In the genomic region with DNA sequence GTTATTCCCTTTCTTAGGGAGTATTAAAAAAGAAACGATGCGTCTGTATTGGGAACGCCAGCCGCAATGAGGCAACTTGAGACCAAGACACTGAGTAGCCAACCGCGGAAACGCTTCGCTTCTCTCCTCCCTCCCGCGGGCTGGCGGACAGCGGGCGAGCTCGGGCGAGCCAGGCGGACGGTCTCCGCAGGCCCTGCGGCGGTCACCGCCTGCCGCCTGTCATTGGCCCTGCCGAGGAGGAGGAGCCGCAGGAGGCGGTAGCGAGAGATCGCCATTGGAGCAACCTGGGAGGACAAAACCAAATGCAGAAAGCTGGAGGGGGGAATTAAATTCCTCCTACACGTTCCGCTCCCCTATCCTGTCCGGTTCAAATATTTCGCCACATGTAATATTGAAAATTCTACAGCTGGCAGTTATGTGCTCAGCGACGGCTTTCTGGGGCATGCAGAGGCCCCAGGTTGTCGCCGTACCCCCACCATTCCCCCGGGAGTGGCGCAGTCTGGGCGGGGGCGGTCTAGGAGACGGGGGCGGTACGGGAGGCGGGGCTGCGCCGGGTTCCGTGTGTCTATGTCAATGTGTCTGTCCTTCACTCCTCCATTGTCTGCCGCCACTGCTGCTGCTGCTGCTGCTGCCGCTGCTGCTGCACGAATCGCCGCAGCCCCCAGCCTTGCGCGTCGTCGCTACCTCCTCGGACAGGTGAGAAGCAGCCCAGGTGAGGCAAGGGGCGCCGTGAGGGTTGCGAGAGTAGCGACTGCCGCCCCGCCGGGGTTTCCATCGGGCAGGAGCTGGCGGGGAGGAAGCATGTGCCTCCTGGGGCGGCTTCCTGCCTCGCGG, we compare ENCODE assay signal across 1 cellular context.
TF ChIP-seq lines count a peak whose summit lies in the region.

A gene (minus strand): TSS at position 162 of the 834 bp plus-strand sequence. CDS start 181 bp downstream, outside the sequence.
A gene (plus strand): TSS at position 589 of the 834 bp plus-strand sequence. CDS start 19,263 bp downstream, outside the sequence.

TF ChIP-seq in K562, 482 proteins besides CTCF, POLR2A, EP300 and RAD21 (continued from another document and continues in another):
- TF ChIP-seq, protein P1, sequence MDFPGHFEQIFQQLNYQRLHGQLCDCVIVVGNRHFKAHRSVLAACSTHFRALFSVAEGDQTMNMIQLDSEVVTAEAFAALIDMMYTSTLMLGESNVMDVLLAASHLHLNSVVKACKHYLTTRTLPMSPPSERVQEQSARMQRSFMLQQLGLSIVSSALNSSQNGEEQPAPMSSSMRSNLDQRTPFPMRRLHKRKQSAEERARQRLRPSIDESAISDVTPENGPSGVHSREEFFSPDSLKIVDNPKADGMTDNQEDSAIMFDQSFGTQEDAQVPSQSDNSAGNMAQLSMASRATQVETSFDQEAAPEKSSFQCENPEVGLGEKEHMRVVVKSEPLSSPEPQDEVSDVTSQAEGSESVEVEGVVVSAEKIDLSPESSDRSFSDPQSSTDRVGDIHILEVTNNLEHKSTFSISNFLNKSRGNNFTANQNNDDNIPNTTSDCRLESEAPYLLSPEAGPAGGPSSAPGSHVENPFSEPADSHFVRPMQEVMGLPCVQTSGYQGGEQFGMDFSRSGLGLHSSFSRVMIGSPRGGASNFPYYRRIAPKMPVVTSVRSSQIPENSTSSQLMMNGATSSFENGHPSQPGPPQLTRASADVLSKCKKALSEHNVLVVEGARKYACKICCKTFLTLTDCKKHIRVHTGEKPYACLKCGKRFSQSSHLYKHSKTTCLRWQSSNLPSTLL (IDR thresholded peaks at IDR 0.05), result no peak
- TF ChIP-seq PRMT5 (CRISPR knock-in tag; IDR thresholded peaks at IDR 0.05) (no peak), WHSC1 (IDR thresholded peaks at IDR 0.05; ENCODE audit: low read length) (no peak), TCF7 (IDR thresholded peaks at IDR 0.05; ENCODE audit: borderline replicate concordance) (no peak; the same call in 1 of the 2 replicates), SREBF1 (IDR thresholded peaks at IDR 0.05; ENCODE audit: borderline replicate concordance, low read depth, low read length) (peak; percentile 87; the same call in 1 of the 2 replicates), MED1 (CRISPR knock-in tag; IDR thresholded peaks at IDR 0.05; ENCODE audit: borderline replicate concordance) (no peak), SP2 (IDR thresholded peaks at IDR 0.05; ENCODE audit: extremely low read depth, low read depth, low read length, poor library complexity, severe bottlenecking) (peak; percentile 23), CREM (IDR thresholded peaks at IDR 0.05; ENCODE audit: low read depth) (peak; percentile 35; the same call in 1 of the 2 replicates), FOXP1 (CRISPR knock-in tag; IDR thresholded peaks at IDR 0.05) (peak; percentile 20; the same call in 1 of the 2 replicates), ZNF551 (CRISPR knock-in tag; IDR thresholded peaks at IDR 0.05) (no peak), HCFC1 (IDR thresholded peaks at IDR 0.05; ENCODE audit: low read depth, low read length) (peak; percentile 36), MCM3 (IDR thresholded peaks at IDR 0.05) (no peak), KHSRP (IDR thresholded peaks at IDR 0.05) (no peak), ZNF785 (CRISPR knock-in tag; IDR thresholded peaks at IDR 0.05) (no peak), STAT5A (IDR thresholded peaks at IDR 0.05; ENCODE audit: borderline replicate concordance, low read length) (no peak; the same call in 1 of the 2 replicates), ZFPM2 (CRISPR knock-in tag; IDR thresholded peaks at IDR 0.05) (no peak), MAFK (IDR thresholded peaks at IDR 0.05; ENCODE audit: low read length) (no peak), IRF2 (CRISPR knock-in tag; IDR thresholded peaks at IDR 0.05) (no peak), NCOA4 (IDR thresholded peaks at IDR 0.05; ENCODE audit: partially characterized antibody) (no peak), DDX20 (tag; IDR thresholded peaks at IDR 0.05; ENCODE audit: low read depth) (no peak), RBM15 (IDR thresholded peaks at IDR 0.05; ENCODE audit: insufficient read depth, low read length) (no peak), HNRNPUL1 (IDR thresholded peaks at IDR 0.05; ENCODE audit: low read length) (no peak), ZNF124 (CRISPR knock-in tag; IDR thresholded peaks at IDR 0.05) (0 out of 2 replicates have a peak, but pooled peaks have one; percentile 50), ZNF175 (CRISPR knock-in tag; IDR thresholded peaks at IDR 0.05; ENCODE audit: low read depth) (no peak), ZNF644 (tag; IDR thresholded peaks at IDR 0.05; ENCODE audit: low read depth) (no peak), CBFB (CRISPR knock-in tag; IDR thresholded peaks at IDR 0.05) (peak; percentile 90)
- TF ChIP-seq, protein P2, sequence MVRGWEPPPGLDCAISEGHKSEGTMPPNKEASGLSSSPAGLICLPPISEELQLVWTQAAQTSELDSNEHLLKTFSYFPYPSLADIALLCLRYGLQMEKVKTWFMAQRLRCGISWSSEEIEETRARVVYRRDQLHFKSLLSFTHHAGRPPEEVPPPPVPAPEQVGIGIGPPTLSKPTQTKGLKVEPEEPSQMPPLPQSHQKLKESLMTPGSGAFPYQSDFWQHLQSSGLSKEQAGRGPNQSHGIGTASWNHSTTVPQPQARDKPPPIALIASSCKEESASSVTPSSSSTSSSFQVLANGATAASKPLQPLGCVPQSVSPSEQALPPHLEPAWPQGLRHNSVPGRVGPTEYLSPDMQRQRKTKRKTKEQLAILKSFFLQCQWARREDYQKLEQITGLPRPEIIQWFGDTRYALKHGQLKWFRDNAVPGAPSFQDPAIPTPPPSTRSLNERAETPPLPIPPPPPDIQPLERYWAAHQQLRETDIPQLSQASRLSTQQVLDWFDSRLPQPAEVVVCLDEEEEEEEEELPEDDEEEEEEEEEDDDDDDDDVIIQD (CRISPR knock-in tag; IDR thresholded peaks at IDR 0.05), result no peak
- TF ChIP-seq, protein P3, sequence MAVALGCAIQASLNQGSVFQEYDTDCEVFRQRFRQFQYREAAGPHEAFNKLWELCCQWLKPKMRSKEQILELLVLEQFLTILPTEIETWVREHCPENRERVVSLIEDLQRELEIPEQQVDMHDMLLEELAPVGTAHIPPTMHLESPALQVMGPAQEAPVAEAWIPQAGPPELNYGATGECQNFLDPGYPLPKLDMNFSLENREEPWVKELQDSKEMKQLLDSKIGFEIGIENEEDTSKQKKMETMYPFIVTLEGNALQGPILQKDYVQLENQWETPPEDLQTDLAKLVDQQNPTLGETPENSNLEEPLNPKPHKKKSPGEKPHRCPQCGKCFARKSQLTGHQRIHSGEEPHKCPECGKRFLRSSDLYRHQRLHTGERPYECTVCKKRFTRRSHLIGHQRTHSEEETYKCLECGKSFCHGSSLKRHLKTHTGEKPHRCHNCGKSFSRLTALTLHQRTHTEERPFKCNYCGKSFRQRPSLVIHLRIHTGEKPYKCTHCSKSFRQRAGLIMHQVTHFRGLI (CRISPR knock-in tag; IDR thresholded peaks at IDR 0.05), result no peak
- TF ChIP-seq, protein P4, sequence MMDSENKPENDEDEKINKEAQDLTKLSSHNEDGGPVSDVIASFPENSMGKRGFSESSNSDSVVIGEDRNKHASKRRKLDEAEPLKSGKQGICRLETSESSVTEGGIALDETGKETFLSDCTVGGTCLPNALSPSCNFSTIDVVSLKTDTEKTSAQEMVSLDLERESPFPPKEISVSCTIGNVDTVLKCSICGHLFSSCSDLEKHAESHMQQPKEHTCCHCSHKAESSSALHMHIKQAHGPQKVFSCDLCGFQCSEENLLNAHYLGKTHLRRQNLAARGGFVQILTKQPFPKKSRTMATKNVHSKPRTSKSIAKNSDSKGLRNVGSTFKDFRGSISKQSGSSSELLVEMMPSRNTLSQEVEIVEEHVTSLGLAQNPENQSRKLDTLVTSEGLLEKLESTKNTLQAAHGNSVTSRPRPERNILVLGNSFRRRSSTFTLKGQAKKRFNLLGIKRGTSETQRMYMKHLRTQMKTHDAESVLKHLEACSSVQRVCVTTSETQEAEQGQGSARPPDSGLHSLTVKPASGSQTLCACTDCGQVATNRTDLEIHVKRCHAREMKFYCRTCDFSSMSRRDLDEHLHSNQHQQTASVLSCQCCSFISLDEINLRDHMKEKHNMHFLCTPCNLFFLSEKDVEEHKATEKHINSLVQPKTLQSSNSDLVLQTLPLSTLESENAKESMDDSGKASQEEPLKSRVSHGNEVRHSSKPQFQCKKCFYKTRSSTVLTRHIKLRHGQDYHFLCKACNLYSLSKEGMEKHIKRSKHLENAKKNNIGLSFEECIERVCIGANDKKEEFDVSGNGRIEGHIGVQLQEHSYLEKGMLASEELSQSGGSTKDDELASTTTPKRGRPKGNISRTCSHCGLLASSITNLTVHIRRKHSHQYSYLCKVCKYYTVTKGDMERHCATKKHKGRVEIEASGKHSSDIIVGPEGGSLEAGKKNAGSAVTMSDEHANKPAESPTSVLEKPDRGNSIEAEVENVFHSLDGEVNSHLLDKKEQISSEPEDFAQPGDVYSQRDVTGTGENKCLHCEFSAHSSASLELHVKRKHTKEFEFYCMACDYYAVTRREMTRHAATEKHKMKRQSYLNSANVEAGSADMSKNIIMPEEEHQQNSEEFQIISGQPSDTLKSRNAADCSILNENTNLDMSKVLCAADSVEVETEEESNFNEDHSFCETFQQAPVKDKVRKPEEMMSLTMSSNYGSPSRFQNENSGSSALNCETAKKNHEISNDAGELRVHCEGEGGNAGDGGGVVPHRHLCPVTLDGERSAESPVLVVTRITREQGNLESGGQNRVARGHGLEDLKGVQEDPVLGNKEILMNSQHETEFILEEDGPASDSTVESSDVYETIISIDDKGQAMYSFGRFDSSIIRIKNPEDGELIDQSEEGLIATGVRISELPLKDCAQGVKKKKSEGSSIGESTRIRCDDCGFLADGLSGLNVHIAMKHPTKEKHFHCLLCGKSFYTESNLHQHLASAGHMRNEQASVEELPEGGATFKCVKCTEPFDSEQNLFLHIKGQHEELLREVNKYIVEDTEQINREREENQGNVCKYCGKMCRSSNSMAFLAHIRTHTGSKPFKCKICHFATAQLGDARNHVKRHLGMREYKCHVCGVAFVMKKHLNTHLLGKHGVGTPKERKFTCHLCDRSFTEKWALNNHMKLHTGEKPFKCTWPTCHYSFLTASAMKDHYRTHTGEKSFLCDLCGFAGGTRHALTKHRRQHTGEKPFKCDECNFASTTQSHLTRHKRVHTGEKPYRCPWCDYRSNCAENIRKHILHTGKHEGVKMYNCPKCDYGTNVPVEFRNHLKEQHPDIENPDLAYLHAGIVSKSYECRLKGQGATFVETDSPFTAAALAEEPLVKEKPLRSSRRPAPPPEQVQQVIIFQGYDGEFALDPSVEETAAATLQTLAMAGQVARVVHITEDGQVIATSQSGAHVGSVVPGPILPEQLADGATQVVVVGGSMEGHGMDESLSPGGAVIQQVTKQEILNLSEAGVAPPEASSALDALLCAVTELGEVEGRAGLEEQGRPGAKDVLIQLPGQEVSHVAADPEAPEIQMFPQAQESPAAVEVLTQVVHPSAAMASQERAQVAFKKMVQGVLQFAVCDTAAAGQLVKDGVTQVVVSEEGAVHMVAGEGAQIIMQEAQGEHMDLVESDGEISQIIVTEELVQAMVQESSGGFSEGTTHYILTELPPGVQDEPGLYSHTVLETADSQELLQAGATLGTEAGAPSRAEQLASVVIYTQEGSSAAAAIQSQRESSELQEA (IDR thresholded peaks at IDR 0.05; ENCODE audit: low read depth), result peak; percentile 61
- TF ChIP-seq, protein P5, sequence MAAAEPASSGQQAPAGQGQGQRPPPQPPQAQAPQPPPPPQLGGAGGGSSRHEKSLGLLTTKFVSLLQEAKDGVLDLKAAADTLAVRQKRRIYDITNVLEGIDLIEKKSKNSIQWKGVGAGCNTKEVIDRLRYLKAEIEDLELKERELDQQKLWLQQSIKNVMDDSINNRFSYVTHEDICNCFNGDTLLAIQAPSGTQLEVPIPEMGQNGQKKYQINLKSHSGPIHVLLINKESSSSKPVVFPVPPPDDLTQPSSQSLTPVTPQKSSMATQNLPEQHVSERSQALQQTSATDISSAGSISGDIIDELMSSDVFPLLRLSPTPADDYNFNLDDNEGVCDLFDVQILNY (CRISPR knock-in tag; IDR thresholded peaks at IDR 0.05), result 0 out of 2 replicates have a peak, but pooled peaks have one; percentile 77
- TF ChIP-seq, protein P6, sequence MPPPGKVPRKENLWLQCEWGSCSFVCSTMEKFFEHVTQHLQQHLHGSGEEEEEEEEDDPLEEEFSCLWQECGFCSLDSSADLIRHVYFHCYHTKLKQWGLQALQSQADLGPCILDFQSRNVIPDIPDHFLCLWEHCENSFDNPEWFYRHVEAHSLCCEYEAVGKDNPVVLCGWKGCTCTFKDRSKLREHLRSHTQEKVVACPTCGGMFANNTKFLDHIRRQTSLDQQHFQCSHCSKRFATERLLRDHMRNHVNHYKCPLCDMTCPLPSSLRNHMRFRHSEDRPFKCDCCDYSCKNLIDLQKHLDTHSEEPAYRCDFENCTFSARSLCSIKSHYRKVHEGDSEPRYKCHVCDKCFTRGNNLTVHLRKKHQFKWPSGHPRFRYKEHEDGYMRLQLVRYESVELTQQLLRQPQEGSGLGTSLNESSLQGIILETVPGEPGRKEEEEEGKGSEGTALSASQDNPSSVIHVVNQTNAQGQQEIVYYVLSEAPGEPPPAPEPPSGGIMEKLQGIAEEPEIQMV (tag; conservative IDR thresholded peaks at IDR 0.05; ENCODE audit: low read depth), result no peak
- TF ChIP-seq, protein P7, sequence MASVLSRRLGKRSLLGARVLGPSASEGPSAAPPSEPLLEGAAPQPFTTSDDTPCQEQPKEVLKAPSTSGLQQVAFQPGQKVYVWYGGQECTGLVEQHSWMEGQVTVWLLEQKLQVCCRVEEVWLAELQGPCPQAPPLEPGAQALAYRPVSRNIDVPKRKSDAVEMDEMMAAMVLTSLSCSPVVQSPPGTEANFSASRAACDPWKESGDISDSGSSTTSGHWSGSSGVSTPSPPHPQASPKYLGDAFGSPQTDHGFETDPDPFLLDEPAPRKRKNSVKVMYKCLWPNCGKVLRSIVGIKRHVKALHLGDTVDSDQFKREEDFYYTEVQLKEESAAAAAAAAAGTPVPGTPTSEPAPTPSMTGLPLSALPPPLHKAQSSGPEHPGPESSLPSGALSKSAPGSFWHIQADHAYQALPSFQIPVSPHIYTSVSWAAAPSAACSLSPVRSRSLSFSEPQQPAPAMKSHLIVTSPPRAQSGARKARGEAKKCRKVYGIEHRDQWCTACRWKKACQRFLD (CRISPR knock-in tag; IDR thresholded peaks at IDR 0.05), result no peak; the same call in 1 of the 2 replicates
- TF ChIP-seq, protein P8, sequence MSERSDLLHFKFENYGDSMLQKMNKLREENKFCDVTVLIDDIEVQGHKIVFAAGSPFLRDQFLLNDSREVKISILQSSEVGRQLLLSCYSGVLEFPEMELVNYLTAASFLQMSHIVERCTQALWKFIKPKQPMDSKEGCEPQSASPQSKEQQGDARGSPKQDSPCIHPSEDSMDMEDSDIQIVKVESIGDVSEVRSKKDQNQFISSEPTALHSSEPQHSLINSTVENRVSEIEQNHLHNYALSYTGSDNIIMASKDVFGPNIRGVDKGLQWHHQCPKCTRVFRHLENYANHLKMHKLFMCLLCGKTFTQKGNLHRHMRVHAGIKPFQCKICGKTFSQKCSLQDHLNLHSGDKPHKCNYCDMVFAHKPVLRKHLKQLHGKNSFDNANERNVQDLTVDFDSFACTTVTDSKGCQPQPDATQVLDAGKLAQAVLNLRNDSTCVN (CRISPR knock-in tag; IDR thresholded peaks at IDR 0.05), result peak; percentile 75
